17 cellular contexts compared by ENCODE assay signal in genomic region chr17:81448960-81449359, GRCh38. TPM values are rescaled to one million over a fixed set of nuclear protein-coding genes. Genes with fewer than 3 reads are reported as not detected.
DNase-seq lines count a peak whose midpoint lies in the region; ATAC-seq, FAIRE-seq and TF ChIP-seq lines count a peak whose summit lies in the region.
"Had no signal": no experiment of that assay in that cellular context is flagged by ENCODE, and none has a peak within 500 bp of the region (broad histone marks: within the 10 kb centered on the region; RNA-seq: fewer than 3 reads in every experiment).

No MANE protein-coding gene starts in this region.

- H3K27me3 ChIP-seq in BE2C, result no peaks in the 10 kb centered on the region
- H3K27me3 ChIP-seq in BLaER1 treated with 17β-estradiol and CSF1 and Interleukin-3, amounts not matched to agents 10 nM and 100 nM, result peaks cover 0 to 65% (median 0%) of the 10 kb centered on the region in 11 experiments; a peak in 6 of 22 replicates
- H3K27me3 ChIP-seq in K562 (ENCODE audit: control insufficient read depth in 2 of 2, insufficient read depth in 2 of 2, low read length in 2 of 2), result no peaks in the 10 kb centered on the region

- peaks cover 0 to 67% (median 12%) of the 10 kb centered on the region in 11 experiments; a peak in 13 of 22 replicates for H4K20me1 ChIP-seq in BLaER1 treated with 17β-estradiol and CSF1 and Interleukin-3, amounts not matched to agents 10 nM and 100 nM
- H4K20me1 ChIP-seq in K562 (replicated peaks; ENCODE audit: control insufficient read depth, insufficient read depth, low read length), result no peaks in the 10 kb centered on the region

- CTCF ChIA-PET in K562 (lab: Yijun Ruan, JAX; ENCODE audit: low intra/inter-chr PET ratio), result no interaction called here

- H3K27ac Mint-ChIP-seq in HFFc6, result no peak overlapping the region
- H3K27ac Mint-ChIP-seq: CD8-positive, alpha-beta T cell had no signal

- peak overlapping the region in 5 of 11 experiments; percentile 6 to 55 (median 46); a peak in 9 of 22 replicates for H3K27ac ChIP-seq in BLaER1 treated with 17β-estradiol and CSF1 and Interleukin-3, amounts not matched to agents 10 nM and 100 nM
- H3K27ac ChIP-seq in K562 (ENCODE audit: extremely low read depth, low read depth, low read length), result no peak overlapping the region
- H3K27ac ChIP-seq: GM23248 had no signal

- intact Hi-C loops in K562 (cut with micrococcal nuclease), result no loop called here

- no peak overlapping the region for H3K4me3 Mint-ChIP-seq in HFFc6
- H3K4me3 Mint-ChIP-seq: CD8-positive, alpha-beta T cell had no signal

- H3K4me3 ChIP-seq in BE2C (ENCODE audit: low read depth, low read length), result no peak overlapping the region
- H3K4me3 ChIP-seq in BLaER1 treated with 17β-estradiol and CSF1 and Interleukin-3, amounts not matched to agents 10 nM and 100 nM, result no peak overlapping the region
- no peak overlapping the region for H3K4me3 ChIP-seq in NB4 (ENCODE audit: low read depth, low read length)
- H3K4me3 ChIP-seq in K562, result no peak overlapping the region
- H3K4me3 ChIP-seq: GM23248 had no signal

- H3K79me2 ChIP-seq in K562 (ENCODE audit: control insufficient read depth, insufficient read depth, low read length), result no peaks in the 10 kb centered on the region

- TF ChIP-seq EP300 in K562 (IDR thresholded peaks at IDR 0.05; ENCODE audit: low read length), result no peak

- no peak for TF ChIP-seq RAD21 in K562 (CRISPR knock-in tag; conservative IDR thresholded peaks at IDR 0.05 in 1 of 2, IDR thresholded peaks at IDR 0.05 in 1 of 2)

- H3K4me2 ChIP-seq in BLaER1 treated with 17β-estradiol and CSF1 and Interleukin-3, amounts not matched to agents 10 nM and 100 nM, result peak overlapping the region; percentile 8 to 100 (median 98); a peak in 21 of 22 replicates
- no peak overlapping the region for H3K4me2 ChIP-seq in K562 (ENCODE audit: insufficient read depth, low read length)

- peaks cover 12% of the 10 kb centered on the region; the same call in 1 of the 2 replicates for H3K36me3 ChIP-seq in BE2C
- H3K36me3 ChIP-seq in BLaER1 treated with 17β-estradiol and CSF1 and Interleukin-3, amounts not matched to agents 10 nM and 100 nM, result peaks cover 0 to 48% (median 11%) of the 10 kb centered on the region in 11 experiments; a peak in 12 of 22 replicates
- no peaks in the 10 kb centered on the region for H3K36me3 ChIP-seq in K562 (ENCODE audit: control insufficient read depth, insufficient read depth, low read length)

- no peaks in the 10 kb centered on the region for H3K9me1 ChIP-seq in K562 (ENCODE audit: control insufficient read depth, insufficient read depth, low read length)

- no peak for ATAC-seq in K562
- ATAC-seq: CD8-positive, alpha-beta T cell had no signal

- no peaks in the 10 kb centered on the region for H3K36me3 Mint-ChIP-seq in HFFc6 (ENCODE audit: low read depth)
- H3K36me3 Mint-ChIP-seq: CD8-positive, alpha-beta T cell had no signal

- H3K9ac ChIP-seq in BLaER1 treated with 17β-estradiol and CSF1 and Interleukin-3, amounts not matched to agents 10 nM and 100 nM, result peak overlapping the region in 5 of 11 experiments; percentile 28 to 62 (median 40); a peak in 3 of 22 replicates
- no peak overlapping the region for H3K9ac ChIP-seq in K562 (ENCODE audit: insufficient read depth in 1 of 2, low read depth in 2 of 2, low read length in 2 of 2)
- H3K9ac ChIP-seq: GM23248 had no signal

- H3K9me3 ChIP-seq in BE2C (no peaks in the 10 kb centered on the region), K562 (replicated peaks; ENCODE audit: control insufficient read depth, insufficient read depth, low read depth, low read length) (no peaks in the 10 kb centered on the region)
- H3K9me3 ChIP-seq in BLaER1 treated with 17β-estradiol and CSF1 and Interleukin-3, amounts not matched to agents 10 nM and 100 nM (replicated peaks in 1 of 11), result no peaks in the 10 kb centered on the region

- in situ Hi-C loops in K562 (cut with MboI), result no loop called here

- H3K4me1 ChIP-seq in BE2C (peaks cover 6% of the 10 kb centered on the region), K562 (replicated peaks in 1 of 2; ENCODE audit: control insufficient read depth in 2 of 2, insufficient read depth in 2 of 2, low read length in 2 of 2) (peaks cover 0 to 71% of the 10 kb centered on the region in 2 experiments; a peak in 2 of 5 replicates)
- H3K4me1 ChIP-seq in BLaER1 treated with 17β-estradiol and CSF1 and Interleukin-3, amounts not matched to agents 10 nM and 100 nM, result peaks cover 43 to 92% (median 75%) of the 10 kb centered on the region in 10 experiments

- peaks cover 2% of the 10 kb centered on the region for H3K27me3 Mint-ChIP-seq in HFFc6 (ENCODE audit: insufficient read depth)

- DNase-seq in BE2C (peak; percentile 61), NB4 (ENCODE audit: low read depth) (peak; percentile 55), K562 (ENCODE audit: extremely low read depth in 1 of 4, low spot score in 3 of 4) (no peak), frontal cortex (ENCODE audit: low spot score in 2 of 2) (no peak), inferior parietal cortex (ENCODE audit: extremely low spot score) (no peak), NCI-H1436 treated with DMSO at 0.1 percent for 48 hours (lab: John Stamatoyannopoulos, UW) (no peak), HFFc6 (no peak)
- DNase-seq: ACHN; Calu3; CD8-positive, alpha-beta T cell; DMS79 treated with DMSO at 0.1 percent for 48 hours; GM23248; HCEC 1CT had no signal

- H3K4me1 Mint-ChIP-seq in HFFc6 (ENCODE audit: low read depth), result no peaks in the 10 kb centered on the region

- H3K9me3 Mint-ChIP-seq in HFFc6, result no peaks in the 10 kb centered on the region
- H3K9me3 Mint-ChIP-seq: CD8-positive, alpha-beta T cell had no signal

- POLR2A ChIA-PET in K562 (lab: Yijun Ruan, JAX), result interaction anchor here (0.9 to 1.2 kb wide), 2 partner anchors 10 to 60 kb away, joined by 3 read pairs; no protein-coding TSS in a partner anchor

- TF ChIP-seq POLR2A in NB4 (IDR thresholded peaks at IDR 0.05; ENCODE audit: extremely low read depth, insufficient read length) (no peak), K562 (conservative IDR thresholded peaks at IDR 0.05) (no peak)

- 54% methylated on average over 12 of the region's 12 CpGs for WGBS in K562 (ENCODE audit: insufficient coverage, low coverage, missing lambda C conversion rate)

- TF ChIP-seq CTCF in BE2C (IDR thresholded peaks at IDR 0.05; ENCODE audit: low read depth, low read length) (no peak), NB4 (IDR thresholded peaks at IDR 0.05; ENCODE audit: low read depth, low read length) (no peak), K562 (IDR thresholded peaks at IDR 0.05 in 2 of 3, conservative IDR thresholded peaks at IDR 0.05 in 1 of 3; ENCODE audit: insufficient read depth in 2 of 3, low read depth in 1 of 3, low read length in 3 of 3) (no peak), HFFc6 (IDR thresholded peaks at IDR 0.05) (no peak)

- H2AFZ ChIP-seq in K562 (ENCODE audit: low read depth, low read length), result no peak overlapping the region
- H2AFZ ChIP-seq: GM23248 had no signal

- no TSS peak for BruUV-seq in K562 (replicated peaks; lab: Mats Ljungman, UMichigan)

- FAIRE-seq in K562 (lab: Jason Lieb, UNC) (no peak), frontal cortex (lab: Jason Lieb, UNC) (no peak)
- FAIRE-seq: A204.1, GM12891, H54 had no signal

TF ChIP-seq in K562, 482 proteins besides CTCF, POLR2A, EP300 and RAD21:
- TF ChIP-seq ARHGAP35 (IDR thresholded peaks at IDR 0.05; ENCODE audit: partially characterized antibody) (no peak), EWSR1 (IDR thresholded peaks at IDR 0.05; ENCODE audit: borderline replicate concordance, low read depth, partially characterized antibody) (no peak), TCF7L2 (IDR thresholded peaks at IDR 0.05; ENCODE audit: low read depth, low read length) (no peak), ZBTB7A (IDR thresholded peaks at IDR 0.05; ENCODE audit: borderline replicate concordance, control insufficient read depth, low read depth, low read length) (peak; percentile 64; the same call in 1 of the 2 replicates), ZNF232 (CRISPR knock-in tag; IDR thresholded peaks at IDR 0.05) (no peak)

RNA-seq across cellular contexts. Expression of gene BAHCC1, which starts 53.7 kb away (rescaled TPM):
- 23.2 TPM for polyA plus RNA-seq in BE2C (2012; ENCODE audit: insufficient read depth, insufficient read length, low read depth)
- total RNA-seq in K562 (2011; cell fraction: chromatin; rRNA removed; ENCODE audit: low replicate concordance), result 32.5 and 87.9 TPM in 2 replicates
- total RNA-seq in K562 (2011; cell fraction: nucleolus; rRNA removed), result 48.6 and 57.5 TPM in 2 replicates
- total RNA-seq in K562 (2011; cell fraction: nucleoplasm; rRNA removed), result 39.0 and 40.6 TPM in 2 replicates
- total RNA-seq in K562 (2014; rRNA removed) (11.1 and 13.9 TPM in 2 replicates), K562 (2014; rRNA removed; fragmentation: Illumina TruSeq; extraction: Trizol) (2.1 and 2.6 TPM in 2 replicates), K562 (2015; rRNA removed; fragmentation: Illumina TruSeq; extraction: Trizol) (5.0 and 6.5 TPM in 2 replicates), K562 (2021) (20.8 and 26.9 TPM in 2 replicates), frontal cortex (5.7 TPM)
- polyA plus RNA-seq in K562 (2011; rRNA removed) (4.4 and 11.8 TPM in 2 replicates), K562 (2014; fragmentation: Illumina TruSeq; extraction: Trizol) (5.5 and 6.8 TPM in 2 replicates), K562 (2014; fragmentation: Nextera tagmentation; extraction: Ambion mirVana) (under 1 TPM; 0.14 to 0.24 TPM), K562 (2014; rRNA removed) (17.2 and 23.3 TPM in 2 replicates)
- polyA plus RNA-seq in K562 (2011; cell fraction: cytosol; rRNA removed), result 8.6 and 8.8 TPM in 2 replicates
- polyA plus RNA-seq in K562 (2011; cell fraction: nucleus; rRNA removed), result 112 and 139 TPM in 2 replicates
- 14.4 and 22.5 TPM in 2 replicates for polyA plus RNA-seq in K562 (2012)
- 0.72 and 2.7 TPM in 2 replicates for polyA minus RNA-seq in K562 (2011; rRNA and poly(A)+ RNA removed)
- polyA minus RNA-seq in K562 (2011; cell fraction: cytosol; rRNA and poly(A)+ RNA removed), result 6.8 and 8.7 TPM in 2 replicates
- polyA minus RNA-seq in K562 (2011; cell fraction: nucleus; rRNA and poly(A)+ RNA removed), result 12.7 and 15.3 TPM in 2 replicates
- total RNA-seq in HFFc6 (2021; fragmentation: NEBNext Ultra II Directional; extraction: Animal tissue kit (Norgen Biotek cat#: 25700)), result 1 to 10 TPM; 7.3 to 9.7 (median 8.3) TPM

Comparison
In these comparisons a context has a peak if more than half of its experiments do, and no peak if none do; other contexts are left out.
1. DNase-seq: peak in BE2C (single experiment) and NB4 (single experiment); none in K562 (0 of 4), frontal cortex (0 of 2), inferior parietal cortex (single experiment), NCI-H1436 treated with DMSO at 0.1 percent for 48 hours (single experiment) and HFFc6 (single experiment).